In genomic region chr2:21318263-21318662, GRCh38 we compare ENCODE assay signal across 8 cellular contexts.
"Had no signal": no experiment of that assay in that cellular context is flagged by ENCODE, and none has a peak within 500 bp of the region (broad histone marks: within the 10 kb centered on the region; RNA-seq: fewer than 3 reads in every experiment).

No MANE protein-coding gene starts in this region.

- ATAC-seq: HCT116 had no signal

- DNase-seq: GM23248, GOT3, H7, HFFc6, IMR-90 had no signal

- H3K9me3 ChIP-seq: HAP-1 had no signal

- H3K4me3 ChIP-seq: GM23248, HAP-1 had no signal

- H3K36me3 ChIP-seq: HAP-1 had no signal

- H3K27ac ChIP-seq: GM23248, HL-60 had no signal
